Comparison of ENCODE assay signal across 21 cellular contexts in genomic region chr2:227443889-227444568, GRCh38. TPM values are rescaled to one million over a fixed set of nuclear protein-coding genes. Genes with fewer than 3 reads are reported as not detected.
DNase-seq lines count a peak whose midpoint lies in the region; ATAC-seq, FAIRE-seq and TF ChIP-seq lines count a peak whose summit lies in the region.
"Had no signal": no experiment of that assay in that cellular context is flagged by ENCODE, and none has a peak within 500 bp of the region (broad histone marks: within the 10 kb centered on the region; RNA-seq: fewer than 3 reads in every experiment).

No MANE protein-coding gene starts in this region.

- no peak overlapping the region for H3K23ac ChIP-seq in mesendoderm (ENCODE audit: low read length)

- H3K18ac ChIP-seq in mesendoderm (ENCODE audit: low read length) = peak overlapping the region; percentile 8

- FAIRE-seq in A549 (lab: Jason Lieb, UNC) = no peak
- FAIRE-seq in K562 (lab: Jason Lieb, UNC) = no peak
- FAIRE-seq: GM12891, GM18507 had no signal

- no peaks in the 10 kb centered on the region for H3K36me3 ChIP-seq in HCT116 (ENCODE audit: control insufficient read depth in 1 of 2, insufficient read depth in 2 of 2, low read length in 2 of 2)
- H3K36me3 ChIP-seq in K562 (ENCODE audit: control insufficient read depth, insufficient read depth, low read length) = no peaks in the 10 kb centered on the region
- H3K36me3 ChIP-seq in mesendoderm (ENCODE audit: control insufficient read depth, insufficient read depth, low read length) = no peaks in the 10 kb centered on the region
- no peaks in the 10 kb centered on the region for H3K36me3 ChIP-seq in esophagus muscularis mucosa

- H2AFZ ChIP-seq in HCT116 (ENCODE audit: low read depth, low read length, poor library complexity, severe bottlenecking) (peak overlapping the region; percentile 12), K562 (ENCODE audit: low read depth, low read length) (peak overlapping the region; percentile 85)

- no peak overlapping the region for H4K5ac ChIP-seq in mesendoderm (ENCODE audit: low read length)

- H3K4ac ChIP-seq in mesendoderm (ENCODE audit: low read depth, low read length) = no peak overlapping the region

- TF ChIP-seq POLR2A in A549 (IDR thresholded peaks at IDR 0.05; ENCODE audit: low read length) (no peak), HCT116 (IDR thresholded peaks at IDR 0.05; ENCODE audit: borderline replicate concordance, extremely low read depth, insufficient read depth, insufficient read length) (no peak), K562 (conservative IDR thresholded peaks at IDR 0.05) (no peak), esophagus muscularis mucosa (IDR thresholded peaks at IDR 0.05; ENCODE audit: low read depth) (no peak)

- H3K9me3 Mint-ChIP-seq in nephron progenitor cell = no peaks in the 10 kb centered on the region
- no peaks in the 10 kb centered on the region for H3K9me3 Mint-ChIP-seq in activated CD8-positive, alpha-beta memory T cell treated with anti-CD3 and anti-CD28 coated beads, Interleukin-2, amount 10 ng/mL, durations not matched to agents 7 days and 5 days (ENCODE audit: low read depth)

- peaks cover 8% of the 10 kb centered on the region for H3K4me1 Mint-ChIP-seq in nephron progenitor cell
- no peaks in the 10 kb centered on the region for H3K4me1 Mint-ChIP-seq in activated CD8-positive, alpha-beta memory T cell treated with anti-CD3 and anti-CD28 coated beads, Interleukin-2, amount 10 ng/mL, durations not matched to agents 7 days and 5 days

- BruUV-seq in HCT116 (replicated peaks; lab: Mats Ljungman, UMichigan) = no TSS peak
- BruUV-seq in K562 (replicated peaks; lab: Mats Ljungman, UMichigan) = no TSS peak

- peaks cover 26% of the 10 kb centered on the region for H3K4me1 ChIP-seq in A549
- H3K4me1 ChIP-seq in HCT116 (ENCODE audit: control insufficient read depth in 1 of 2, insufficient read depth in 2 of 2, low read length in 2 of 2) = no peaks in the 10 kb centered on the region
- peaks cover 0 to 2% of the 10 kb centered on the region in 2 experiments; a peak in 3 of 5 replicates for H3K4me1 ChIP-seq in K562 (replicated peaks in 1 of 2; ENCODE audit: control insufficient read depth in 2 of 2, insufficient read depth in 2 of 2, low read length in 2 of 2)
- no peaks in the 10 kb centered on the region for H3K4me1 ChIP-seq in mesendoderm (ENCODE audit: control insufficient read depth, low read depth, low read length)
- H3K4me1 ChIP-seq in esophagus muscularis mucosa = peaks cover 0 to 8% (median 0%) of the 10 kb centered on the region in 4 donors

- POLR2A ChIA-PET in A549 (lab: Yijun Ruan, JAX) (no interaction called here), HCT116 (lab: Charles Lee) (interaction anchor here (0.6 kb wide), 1 partner anchor 63 kb away, joined by 3 read pairs; no protein-coding TSS in a partner anchor), K562 (lab: Yijun Ruan, JAX) (no interaction called here)

- no peak overlapping the region for H2BK15ac ChIP-seq in mesendoderm (replicated peaks; ENCODE audit: low read depth)

- H3K4me2 ChIP-seq in A549 (no peak overlapping the region), HCT116 (ENCODE audit: low read length) (no peak overlapping the region), K562 (ENCODE audit: insufficient read depth, low read length) (no peak overlapping the region), mesendoderm (ENCODE audit: low read length) (no peak overlapping the region)

- H3K36me3 Mint-ChIP-seq in nephron progenitor cell (ENCODE audit: low read depth) = no peaks in the 10 kb centered on the region
- peaks cover 2% of the 10 kb centered on the region for H3K36me3 Mint-ChIP-seq in activated CD8-positive, alpha-beta memory T cell treated with anti-CD3 and anti-CD28 coated beads, Interleukin-2, amount 10 ng/mL, durations not matched to agents 7 days and 5 days

- no peak overlapping the region for H2BK5ac ChIP-seq in mesendoderm (ENCODE audit: low read length)

- H3K4me3 ChIP-seq in A549 = no peak overlapping the region
- no peak overlapping the region for H3K4me3 ChIP-seq in HCT116 (replicated peaks in 1 of 2; ENCODE audit: low read depth in 1 of 2, low read length in 2 of 2)
- no peak overlapping the region for H3K4me3 ChIP-seq in K562
- H3K4me3 ChIP-seq in mesendoderm (ENCODE audit: low read length) = no peak overlapping the region
- no peak overlapping the region for H3K4me3 ChIP-seq in esophagus muscularis mucosa

- TF ChIP-seq CTCF in A549 (IDR thresholded peaks at IDR 0.05) = no peak
- no peak for TF ChIP-seq CTCF in HCT116 (IDR thresholded peaks at IDR 0.05 in 2 of 3, conservative IDR thresholded peaks at IDR 0.05 in 1 of 3; ENCODE audit: borderline replicate concordance in 1 of 3, insufficient read depth in 1 of 3, low read depth in 2 of 3, low read length in 2 of 3)
- no peak for TF ChIP-seq CTCF in K562 (IDR thresholded peaks at IDR 0.05 in 2 of 3, conservative IDR thresholded peaks at IDR 0.05 in 1 of 3; ENCODE audit: insufficient read depth in 2 of 3, low read depth in 1 of 3, low read length in 3 of 3)
- TF ChIP-seq CTCF in nephron progenitor cell (IDR thresholded peaks at IDR 0.05) = no peak
- no peak for TF ChIP-seq CTCF in esophagus muscularis mucosa (IDR thresholded peaks at IDR 0.05)

- CTCF ChIA-PET in A549 (lab: Yijun Ruan, JAX) (no interaction called here), HCT116 (lab: Charles Lee) (no interaction called here), K562 (lab: Yijun Ruan, JAX; ENCODE audit: low intra/inter-chr PET ratio) (no interaction called here)
- CTCF ChIA-PET in activated CD8-positive, alpha-beta memory T cell treated with anti-CD3 and anti-CD28 coated beads, Interleukin-2, amount 10 ng/mL, durations not matched to agents 7 days and 5 days (lab: Charles Lee) = no interaction called here

- H3K9me2 ChIP-seq in HCT116 (ENCODE audit: insufficient read depth) = no peaks in the 10 kb centered on the region

- no peak overlapping the region for H3K9ac ChIP-seq in HCT116 (ENCODE audit: low read length)
- H3K9ac ChIP-seq in K562 (ENCODE audit: insufficient read depth in 1 of 2, low read depth in 2 of 2, low read length in 2 of 2) = no peak overlapping the region
- H3K9ac ChIP-seq in mesendoderm (ENCODE audit: low read length) = no peak overlapping the region

- no peak for ATAC-seq in A549
- ATAC-seq in HCT116 = no peak
- peak; percentile 60 for ATAC-seq in K562
- no peak for ATAC-seq in activated CD8-positive, alpha-beta memory T cell treated with anti-CD3 and anti-CD28 coated beads, Interleukin-2, amount 10 ng/mL, durations not matched to agents 7 days and 5 days

- no peak for DNase-seq in A549 (ENCODE audit: low read depth in 1 of 2, low spot score in 1 of 2)
- no peak for DNase-seq in HCT116 (ENCODE audit: low read depth, low spot score)
- no peak for DNase-seq in K562 (ENCODE audit: extremely low read depth in 1 of 4, low spot score in 3 of 4)
- peak; percentile 35 for DNase-seq in mesendoderm
- no peak for DNase-seq in nephron progenitor cell
- no peak for DNase-seq in AG20443 (ENCODE audit: low spot score)
- DNase-seq in activated CD8-positive, alpha-beta memory T cell treated with anti-CD3 and anti-CD28 coated beads, Interleukin-2, amount 10 ng/mL, durations not matched to agents 7 days and 5 days = no peak
- DNase-seq in esophagus muscularis mucosa (ENCODE audit: extremely low spot score) = no peak
- DNase-seq: C1 segment of cervical spinal cord, DMS79 treated with DMSO at 0.1 percent for 48 hours, GDM1, GOT3, NCI-H1436 treated with DMSO at 0.1 percent for 48 hours, NCI-H2029 treated with DMSO at 0.1 percent for 48 hours, NCI-H748 treated with DMSO at 0.1 percent for 48 hours had no signal

- H3K79me1 ChIP-seq in mesendoderm (ENCODE audit: low read length) = no peaks in the 10 kb centered on the region

- H3K56ac ChIP-seq in mesendoderm (ENCODE audit: low read length) = no peak overlapping the region

- H4K20me1 ChIP-seq in HCT116 (ENCODE audit: insufficient read depth) (no peaks in the 10 kb centered on the region), K562 (replicated peaks; ENCODE audit: control insufficient read depth, insufficient read depth, low read length) (no peaks in the 10 kb centered on the region)

- H3K9me3 ChIP-seq in A549 (no peaks in the 10 kb centered on the region), HCT116 (ENCODE audit: control insufficient read depth in 1 of 2, insufficient read depth in 1 of 2, low read depth in 1 of 2, low read length in 2 of 2) (no peaks in the 10 kb centered on the region), K562 (replicated peaks; ENCODE audit: control insufficient read depth, insufficient read depth, low read depth, low read length) (no peaks in the 10 kb centered on the region), esophagus muscularis mucosa (no peaks in the 10 kb centered on the region)

- no peak overlapping the region for H3K27ac Mint-ChIP-seq in nephron progenitor cell
- no peak overlapping the region for H3K27ac Mint-ChIP-seq in activated CD8-positive, alpha-beta memory T cell treated with anti-CD3 and anti-CD28 coated beads, Interleukin-2, amount 10 ng/mL, durations not matched to agents 7 days and 5 days

- 87% methylated on average over 12 of the region's 12 CpGs for WGBS in A549 (ENCODE audit: missing lambda C conversion rate)
- WGBS in K562 (ENCODE audit: insufficient coverage, low coverage, missing lambda C conversion rate) = 49% methylated on average over 8 of the region's 12 CpGs
- WGBS in mesendoderm (ENCODE audit: extremely low coverage, insufficient coverage, low lambda C conversion rate) = no CpG with 5 or more reads among the region's 12 CpGs
- 66% methylated on average over 7 of the region's 12 CpGs for WGBS in esophagus muscularis mucosa

- H3K79me2 ChIP-seq in HCT116 (ENCODE audit: insufficient read depth, low read length) = no peaks in the 10 kb centered on the region
- H3K79me2 ChIP-seq in K562 (ENCODE audit: control insufficient read depth, insufficient read depth, low read length) = no peaks in the 10 kb centered on the region
- no peaks in the 10 kb centered on the region for H3K79me2 ChIP-seq in mesendoderm (ENCODE audit: control insufficient read depth, insufficient read depth, low read length)

- TF ChIP-seq RAD21 in A549 (conservative IDR thresholded peaks at IDR 0.05 in 1 of 2, IDR thresholded peaks at IDR 0.05 in 1 of 2) (no peak), HCT116 (IDR thresholded peaks at IDR 0.05; ENCODE audit: low read depth) (no peak), K562 (CRISPR knock-in tag; conservative IDR thresholded peaks at IDR 0.05 in 1 of 2, IDR thresholded peaks at IDR 0.05 in 1 of 2) (no peak)

- RAD21 ChIA-PET in HCT116 (lab: Charles Lee; ENCODE audit: low non-redundant PET in 1 of 2, low total read pairs in 2 of 2, uncharacterized antibody in 2 of 2, unreplicated experiment in 2 of 2) = no interaction called here

- H2BK120ac ChIP-seq in mesendoderm (ENCODE audit: low read depth, low read length) = no peak overlapping the region

- TF ChIP-seq EP300 in A549 (IDR thresholded peaks at IDR 0.05) (no peak), K562 (IDR thresholded peaks at IDR 0.05; ENCODE audit: low read length) (no peak), esophagus muscularis mucosa (IDR thresholded peaks at IDR 0.05) (no peak)

- no peaks in the 10 kb centered on the region for H3K27me3 ChIP-seq in HCT116 (ENCODE audit: insufficient read depth, low read length)
- H3K27me3 ChIP-seq in K562 (ENCODE audit: control insufficient read depth in 2 of 2, insufficient read depth in 2 of 2, low read length in 2 of 2) = no peaks in the 10 kb centered on the region
- no peaks in the 10 kb centered on the region for H3K27me3 ChIP-seq in mesendoderm (ENCODE audit: insufficient read depth, low read length, poor library complexity)
- H3K27me3 ChIP-seq in esophagus muscularis mucosa = no peaks in the 10 kb centered on the region

- intact Hi-C loops in HCT116 (cut with micrococcal nuclease) (no loop called here), K562 (cut with micrococcal nuclease) (no loop called here), esophagus muscularis mucosa (cut with DNase I) (no loop called here)

- in situ Hi-C loops in K562 (cut with MboI) = no loop called here

- H3K27me3 Mint-ChIP-seq in nephron progenitor cell (ENCODE audit: low read depth, poor library complexity) = peaks cover 12% of the 10 kb centered on the region
- H3K27me3 Mint-ChIP-seq in activated CD8-positive, alpha-beta memory T cell treated with anti-CD3 and anti-CD28 coated beads, Interleukin-2, amount 10 ng/mL, durations not matched to agents 7 days and 5 days = no peaks in the 10 kb centered on the region

- no peaks in the 10 kb centered on the region for H3K9me1 ChIP-seq in K562 (ENCODE audit: control insufficient read depth, insufficient read depth, low read length)

- no peak overlapping the region for H3K4me3 Mint-ChIP-seq in nephron progenitor cell
- H3K4me3 Mint-ChIP-seq in activated CD8-positive, alpha-beta memory T cell treated with anti-CD3 and anti-CD28 coated beads, Interleukin-2, amount 10 ng/mL, durations not matched to agents 7 days and 5 days = no peak overlapping the region

- H2AK5ac ChIP-seq in mesendoderm (ENCODE audit: low read length) = no peak overlapping the region

- peak overlapping the region; percentile 6 to 43; a peak in 3 of 6 replicates for H3K27ac ChIP-seq in A549
- H3K27ac ChIP-seq in HCT116 (ENCODE audit: low read depth, low read length) = no peak overlapping the region
- H3K27ac ChIP-seq in K562 (ENCODE audit: extremely low read depth, low read depth, low read length) = no peak overlapping the region
- H3K27ac ChIP-seq in mesendoderm (ENCODE audit: low read depth, low read length) = no peak overlapping the region
- no peak overlapping the region for H3K27ac ChIP-seq in esophagus muscularis mucosa (replicated peaks in 1 of 4)
- H3K27ac ChIP-seq: RWPE1 had no signal

- H4K8ac ChIP-seq in mesendoderm (ENCODE audit: low read depth, low read length) = no peak overlapping the region

RNA-seq across cellular contexts. Expression of gene AGFG1, which starts 27.9 kb away (rescaled TPM):
- polyA plus RNA-seq in A549 (2011; rRNA removed) = 384 and 415 TPM in 2 replicates
- polyA plus RNA-seq in A549 (2012; cell fraction: cytosol; rRNA removed) = 107 and 152 TPM in 2 replicates
- 116 and 183 TPM in 2 replicates for polyA plus RNA-seq in A549 (2012; cell fraction: nucleus; rRNA removed)
- polyA plus RNA-seq in A549 (2017; fragmentation: RNase III; extraction: RNeasy Plus Mini Kit Qiagen cat#74134 plus additional on column Dnase treatment) = 96.9 to 104 TPM (median 100 TPM) in 3 replicates
- 677 and 730 TPM in 2 replicates for polyA minus RNA-seq in A549 (2011; rRNA and poly(A)+ RNA removed)
- 72.5 TPM for total RNA-seq in HCT116 (2021; ENCODE audit: unreplicated experiment)
- polyA plus RNA-seq in HCT116 (2012) = 46.9 and 54.3 TPM in 2 replicates
- total RNA-seq in K562 (2011; cell fraction: chromatin; rRNA removed; ENCODE audit: low replicate concordance) = 31.0 and 37.9 TPM in 2 replicates
- 14.8 and 17.1 TPM in 2 replicates for total RNA-seq in K562 (2011; cell fraction: nucleolus; rRNA removed)
- 16.6 and 31.9 TPM in 2 replicates for total RNA-seq in K562 (2011; cell fraction: nucleoplasm; rRNA removed)
- 18.1 and 27.0 TPM in 2 replicates for total RNA-seq in K562 (2014; rRNA removed)
- total RNA-seq in K562 (2014; rRNA removed; fragmentation: Illumina TruSeq; extraction: Trizol) = 38.1 and 47.1 TPM in 2 replicates
- total RNA-seq in K562 (2015; rRNA removed; fragmentation: Illumina TruSeq; extraction: Trizol) = 37.4 and 37.9 TPM in 2 replicates
- 51.2 and 51.3 TPM in 2 replicates for total RNA-seq in K562 (2021)
- polyA plus RNA-seq in K562 (2011; rRNA removed) = 79.5 and 97.5 TPM in 2 replicates
- polyA plus RNA-seq in K562 (2011; cell fraction: cytosol; rRNA removed) = 88.8 TPM in 2 replicates
- 65.1 and 73.6 TPM in 2 replicates for polyA plus RNA-seq in K562 (2011; cell fraction: nucleus; rRNA removed)
- 27.7 and 28.0 TPM in 2 replicates for polyA plus RNA-seq in K562 (2012)
- 35.3 and 36.0 TPM in 2 replicates for polyA plus RNA-seq in K562 (2014; fragmentation: Illumina TruSeq; extraction: Trizol)
- polyA plus RNA-seq in K562 (2014; fragmentation: Nextera tagmentation; extraction: Ambion mirVana) = 10 to 100 TPM; 11.2 to 14.0 TPM
- polyA plus RNA-seq in K562 (2014; rRNA removed) = 17.1 and 28.7 TPM in 2 replicates
- polyA minus RNA-seq in K562 (2011; rRNA and poly(A)+ RNA removed) = 120 and 162 TPM in 2 replicates
- polyA minus RNA-seq in K562 (2011; cell fraction: cytosol; rRNA and poly(A)+ RNA removed) = 42.0 and 75.2 TPM in 2 replicates
- polyA minus RNA-seq in K562 (2011; cell fraction: nucleus; rRNA and poly(A)+ RNA removed) = 19.5 and 36.4 TPM in 2 replicates
- polyA plus RNA-seq in mesendoderm (2013, experiment 1 of 2) = 68.7 TPM
- 69.9 TPM for polyA plus RNA-seq in mesendoderm (2013, experiment 2 of 2)
- 10 to 100 TPM; 56.4 to 94.9 TPM for total RNA-seq in activated CD8-positive, alpha-beta memory T cell treated with anti-CD3 and anti-CD28 coated beads, Interleukin-2, amount 10 ng/mL, durations not matched to agents 7 days and 5 days
- 10 to 100 TPM; 27.4 to 73.4 (median 52.7) TPM for total RNA-seq in esophagus muscularis mucosa

RNA-seq across cellular contexts. Expression of gene SCYGR1, which starts 56.3 kb away (rescaled TPM):
- polyA plus RNA-seq in A549 (2011; rRNA removed) = not detected in 2 replicates
- polyA plus RNA-seq in A549 (2012; cell fraction: cytosol; rRNA removed) = not detected in 2 replicates
- not detected in 2 replicates for polyA plus RNA-seq in A549 (2012; cell fraction: nucleus; rRNA removed)
- polyA plus RNA-seq in A549 (2017; fragmentation: RNase III; extraction: RNeasy Plus Mini Kit Qiagen cat#74134 plus additional on column Dnase treatment) = not detected in 3 replicates
- not detected in 2 replicates for polyA minus RNA-seq in A549 (2011; rRNA and poly(A)+ RNA removed)
- total RNA-seq in HCT116 (2021; ENCODE audit: unreplicated experiment) = not detected
- polyA plus RNA-seq in HCT116 (2012) = not detected in 2 replicates
- total RNA-seq in K562 (2011; cell fraction: chromatin; rRNA removed; ENCODE audit: low replicate concordance) = not detected in 2 replicates
- not detected in 2 replicates for total RNA-seq in K562 (2011; cell fraction: nucleolus; rRNA removed)
- not detected in 2 replicates for total RNA-seq in K562 (2011; cell fraction: nucleoplasm; rRNA removed)
- total RNA-seq in K562 (2014; rRNA removed) = not detected in 2 replicates
- total RNA-seq in K562 (2014; rRNA removed; fragmentation: Illumina TruSeq; extraction: Trizol) = not detected in 2 replicates
- total RNA-seq in K562 (2015; rRNA removed; fragmentation: Illumina TruSeq; extraction: Trizol) = not detected in 2 replicates
- total RNA-seq in K562 (2021) = not detected in 2 replicates
- polyA plus RNA-seq in K562 (2011; rRNA removed) = not detected in 2 replicates
- polyA plus RNA-seq in K562 (2011; cell fraction: cytosol; rRNA removed) = not detected in 2 replicates
- not detected in 2 replicates for polyA plus RNA-seq in K562 (2011; cell fraction: nucleus; rRNA removed)
- not detected in 2 replicates for polyA plus RNA-seq in K562 (2012)
- polyA plus RNA-seq in K562 (2014; fragmentation: Illumina TruSeq; extraction: Trizol) = not detected in 2 replicates
- not detected for polyA plus RNA-seq in K562 (2014; fragmentation: Nextera tagmentation; extraction: Ambion mirVana)
- polyA plus RNA-seq in K562 (2014; rRNA removed) = not detected in 2 replicates
- not detected in 2 replicates for polyA minus RNA-seq in K562 (2011; rRNA and poly(A)+ RNA removed)
- not detected in 2 replicates for polyA minus RNA-seq in K562 (2011; cell fraction: cytosol; rRNA and poly(A)+ RNA removed)
- not detected in 2 replicates for polyA minus RNA-seq in K562 (2011; cell fraction: nucleus; rRNA and poly(A)+ RNA removed)
- polyA plus RNA-seq in mesendoderm (2013, experiment 1 of 2) = not detected
- polyA plus RNA-seq in mesendoderm (2013, experiment 2 of 2) = not detected
- not detected for total RNA-seq in activated CD8-positive, alpha-beta memory T cell treated with anti-CD3 and anti-CD28 coated beads, Interleukin-2, amount 10 ng/mL, durations not matched to agents 7 days and 5 days
- total RNA-seq in esophagus muscularis mucosa = not detected
- total RNA-seq: A172, HT1080, NCI-H460 had no signal

Comparison
In these comparisons a context has a peak if more than half of its experiments do, and no peak if none do; other contexts are left out.
1. H3K27ac ChIP-seq: peak in A549 (2 of 2); none in HCT116 (single experiment), K562 (single experiment), mesendoderm (single experiment) and esophagus muscularis mucosa (0 of 4).